13 cellular contexts compared by ENCODE assay signal in genomic region chr6:38808039-38808438, GRCh38.
"Had no signal": no experiment of that assay in that cellular context is flagged by ENCODE, and none has a peak within 500 bp of the region (broad histone marks: within the 10 kb centered on the region; RNA-seq: fewer than 3 reads in every experiment).

No MANE protein-coding gene starts in this region.

- ATAC-seq: effector memory CD8-positive, alpha-beta T cell; esophagus mucosa; foreskin keratinocyte; gastrocnemius medialis; gastroesophageal sphincter; heart left ventricle; heart right ventricle had no signal

- H3K4me1 ChIP-seq: colonic mucosa, esophagus muscularis mucosa, esophagus squamous epithelium, foreskin keratinocyte, gastrocnemius medialis, gastroesophageal sphincter, heart left ventricle, heart right ventricle had no signal

- H3K4me3 ChIP-seq: colonic mucosa, coronary artery, dorsolateral prefrontal cortex, esophagus muscularis mucosa, esophagus squamous epithelium, gastrocnemius medialis, gastroesophageal sphincter, heart left ventricle, heart right ventricle had no signal

- H3K27ac ChIP-seq: colonic mucosa, coronary artery, dorsolateral prefrontal cortex, epithelial cell of prostate, esophagus muscularis mucosa, esophagus squamous epithelium, foreskin keratinocyte, gastrocnemius medialis, gastroesophageal sphincter, heart left ventricle, heart right ventricle had no signal

- H3K36me3 ChIP-seq: colonic mucosa, esophagus muscularis mucosa, esophagus squamous epithelium, gastrocnemius medialis, gastroesophageal sphincter, heart left ventricle, heart right ventricle had no signal

- H3K9me3 ChIP-seq: colonic mucosa, esophagus muscularis mucosa, esophagus squamous epithelium, gastrocnemius medialis, gastroesophageal sphincter, heart left ventricle, heart right ventricle had no signal
